Comparison of ENCODE assay signal across 1 cellular context in genomic region chr22:24555496-24556253, GRCh38.
TF ChIP-seq lines count a peak whose summit lies in the region.

Gene SNRPD3 (plus strand): TSS chr22:24555999. CDS start chr22:24557675, 1,676 bp downstream.

TF ChIP-seq in HepG2, 621 proteins besides CTCF, POLR2A, EP300 and RAD21 (continued from another document and continues in another):
- TF ChIP-seq ZNF503 (CRISPR knock-in tag; IDR thresholded peaks at IDR 0.05) (peak; percentile 88; the same call in 1 of the 2 replicates), USF2 (IDR thresholded peaks at IDR 0.05; ENCODE audit: low read depth, low read length) (no peak), USF2 (CRISPR knock-in tag; IDR thresholded peaks at IDR 0.05; ENCODE audit: borderline replicate concordance) (0 out of 2 replicates have a peak, but pooled peaks have one; percentile 22), HNF1B (CRISPR knock-in tag; IDR thresholded peaks at IDR 0.05) (peak; percentile 94), TRIM22 (IDR thresholded peaks at IDR 0.05) (no peak), ZFAT (CRISPR knock-in tag; conservative IDR thresholded peaks at IDR 0.05) (no peak), ZNF44 (CRISPR knock-in tag; IDR thresholded peaks at IDR 0.05) (peak; percentile 94), ZNF616 (CRISPR knock-in tag; IDR thresholded peaks at IDR 0.05; ENCODE audit: low read depth) (peak; percentile 81; the same call in 1 of the 2 replicates), ZNF484 (CRISPR knock-in tag; IDR thresholded peaks at IDR 0.05; ENCODE audit: borderline replicate concordance, low read depth) (no peak), ZHX2 (IDR thresholded peaks at IDR 0.05; ENCODE audit: low read depth) (peak; percentile 87), ZHX2 (CRISPR knock-in tag; IDR thresholded peaks at IDR 0.05; ENCODE audit: borderline replicate concordance) (no peak), ZSCAN9 (CRISPR knock-in tag; IDR thresholded peaks at IDR 0.05; ENCODE audit: borderline replicate concordance) (peak; percentile 93), ZNF800 (CRISPR knock-in tag; IDR thresholded peaks at IDR 0.05) (no peak; the same call in 1 of the 2 replicates), ZNF746 (CRISPR knock-in tag; IDR thresholded peaks at IDR 0.05) (peak; percentile 81), FOXP4 (CRISPR knock-in tag; IDR thresholded peaks at IDR 0.05) (peak; percentile 41; the same call in 1 of the 2 replicates), FOXM1 (CRISPR knock-in tag; IDR thresholded peaks at IDR 0.05) (0 out of 2 replicates have a peak, but pooled peaks have one; percentile 37), KAT8 (CRISPR knock-in tag; IDR thresholded peaks at IDR 0.05) (peak; percentile 98), AGO2 (optimal IDR thresholded peaks at IDR 0.05; ENCODE audit: low read depth, low read length) (peak; percentile 94), NR3C1 (CRISPR knock-in tag; IDR thresholded peaks at IDR 0.05) (no peak), ZNF614 (CRISPR knock-in tag; IDR thresholded peaks at IDR 0.05; ENCODE audit: borderline replicate concordance) (peak; percentile 90; the same call in 1 of the 2 replicates), ZNF703 (CRISPR knock-in tag; IDR thresholded peaks at IDR 0.05; ENCODE audit: borderline replicate concordance) (peak; percentile 73; the same call in 1 of the 2 replicates), SETDB1 (CRISPR knock-in tag; IDR thresholded peaks at IDR 0.05; ENCODE audit: borderline replicate concordance) (0 out of 2 replicates have a peak, but pooled peaks have one; percentile 75), ATRX (CRISPR knock-in tag; IDR thresholded peaks at IDR 0.05; ENCODE audit: borderline replicate concordance) (no peak)
- TF ChIP-seq, protein P1, sequence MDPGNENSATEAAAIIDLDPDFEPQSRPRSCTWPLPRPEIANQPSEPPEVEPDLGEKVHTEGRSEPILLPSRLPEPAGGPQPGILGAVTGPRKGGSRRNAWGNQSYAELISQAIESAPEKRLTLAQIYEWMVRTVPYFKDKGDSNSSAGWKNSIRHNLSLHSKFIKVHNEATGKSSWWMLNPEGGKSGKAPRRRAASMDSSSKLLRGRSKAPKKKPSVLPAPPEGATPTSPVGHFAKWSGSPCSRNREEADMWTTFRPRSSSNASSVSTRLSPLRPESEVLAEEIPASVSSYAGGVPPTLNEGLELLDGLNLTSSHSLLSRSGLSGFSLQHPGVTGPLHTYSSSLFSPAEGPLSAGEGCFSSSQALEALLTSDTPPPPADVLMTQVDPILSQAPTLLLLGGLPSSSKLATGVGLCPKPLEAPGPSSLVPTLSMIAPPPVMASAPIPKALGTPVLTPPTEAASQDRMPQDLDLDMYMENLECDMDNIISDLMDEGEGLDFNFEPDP (CRISPR knock-in tag; conservative IDR thresholded peaks at IDR 0.05): no peak
- TF ChIP-seq, protein P2, sequence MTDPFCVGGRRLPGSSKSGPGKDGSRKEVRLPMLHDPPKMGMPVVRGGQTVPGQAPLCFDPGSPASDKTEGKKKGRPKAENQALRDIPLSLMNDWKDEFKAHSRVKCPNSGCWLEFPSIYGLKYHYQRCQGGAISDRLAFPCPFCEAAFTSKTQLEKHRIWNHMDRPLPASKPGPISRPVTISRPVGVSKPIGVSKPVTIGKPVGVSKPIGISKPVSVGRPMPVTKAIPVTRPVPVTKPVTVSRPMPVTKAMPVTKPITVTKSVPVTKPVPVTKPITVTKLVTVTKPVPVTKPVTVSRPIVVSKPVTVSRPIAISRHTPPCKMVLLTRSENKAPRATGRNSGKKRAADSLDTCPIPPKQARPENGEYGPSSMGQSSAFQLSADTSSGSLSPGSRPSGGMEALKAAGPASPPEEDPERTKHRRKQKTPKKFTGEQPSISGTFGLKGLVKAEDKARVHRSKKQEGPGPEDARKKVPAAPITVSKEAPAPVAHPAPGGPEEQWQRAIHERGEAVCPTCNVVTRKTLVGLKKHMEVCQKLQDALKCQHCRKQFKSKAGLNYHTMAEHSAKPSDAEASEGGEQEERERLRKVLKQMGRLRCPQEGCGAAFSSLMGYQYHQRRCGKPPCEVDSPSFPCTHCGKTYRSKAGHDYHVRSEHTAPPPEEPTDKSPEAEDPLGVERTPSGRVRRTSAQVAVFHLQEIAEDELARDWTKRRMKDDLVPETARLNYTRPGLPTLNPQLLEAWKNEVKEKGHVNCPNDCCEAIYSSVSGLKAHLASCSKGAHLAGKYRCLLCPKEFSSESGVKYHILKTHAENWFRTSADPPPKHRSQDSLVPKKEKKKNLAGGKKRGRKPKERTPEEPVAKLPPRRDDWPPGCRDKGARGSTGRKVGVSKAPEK (CRISPR knock-in tag; IDR thresholded peaks at IDR 0.05; ENCODE audit: borderline replicate concordance): no peak
